18 cellular contexts compared by ENCODE assay signal in the genomic region with DNA sequence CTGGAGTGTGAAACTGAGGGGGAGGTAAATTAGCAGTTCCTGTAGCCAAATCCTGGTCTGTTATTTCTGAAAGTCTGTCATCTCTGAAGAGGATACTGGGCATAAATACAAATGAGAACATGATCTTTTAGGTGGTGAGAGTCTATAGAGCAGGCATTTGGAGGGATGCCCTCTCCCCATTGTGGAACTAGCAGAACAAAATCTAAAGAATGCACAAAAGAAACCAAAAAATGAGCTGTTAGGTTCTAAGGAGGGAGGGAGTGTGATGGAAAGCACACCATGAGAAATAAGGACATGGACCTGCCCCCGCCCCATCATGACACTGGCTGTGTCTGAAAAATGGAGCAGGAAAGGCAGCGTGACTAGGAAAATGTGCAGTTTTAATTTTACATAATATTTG.
DNase-seq lines count a peak whose midpoint lies in the region; ATAC-seq and TF ChIP-seq lines count a peak whose summit lies in the region.
"Had no signal": no experiment of that assay in that cellular context is flagged by ENCODE, and none has a peak within 500 bp of the region (broad histone marks: within the 10 kb centered on the region; RNA-seq: fewer than 3 reads in every experiment).

No MANE protein-coding gene starts in this region.

- no peaks in the 10 kb centered on the region for H3K9me3 Mint-ChIP-seq in nephron progenitor cell
- H3K9me3 Mint-ChIP-seq in WTC11: no peaks in the 10 kb centered on the region
- H3K9me3 Mint-ChIP-seq: CD4-positive, alpha-beta T cell; HFFc6 had no signal

- peaks cover 18% of the 10 kb centered on the region for H3K36me3 Mint-ChIP-seq in nephron progenitor cell (ENCODE audit: low read depth)
- H3K36me3 Mint-ChIP-seq in WTC11: no peaks in the 10 kb centered on the region

- no peaks in the 10 kb centered on the region for H3K9me3 ChIP-seq in NT2/D1 (ENCODE audit: insufficient read depth, low read length)

- peak overlapping the region; percentile 13 for H3K9ac ChIP-seq in NT2/D1 (ENCODE audit: insufficient read length, low read depth)

- no peaks in the 10 kb centered on the region for H3K4me1 ChIP-seq in NT2/D1 (ENCODE audit: insufficient read depth, insufficient read length)

- no peaks in the 10 kb centered on the region for H3K27me3 ChIP-seq in NT2/D1 (ENCODE audit: insufficient read depth, insufficient read length)

- H3K27me3 Mint-ChIP-seq in nephron progenitor cell (ENCODE audit: low read depth, poor library complexity): peaks cover 4% of the 10 kb centered on the region
- H3K27me3 Mint-ChIP-seq in WTC11 (ENCODE audit: low read depth): no peaks in the 10 kb centered on the region
- H3K27me3 Mint-ChIP-seq: CD4-positive, alpha-beta T cell had no signal

- POLR2A ChIA-PET in WTC11 (lab: Charles Lee): no interaction called here

- H3K4me3 Mint-ChIP-seq in nephron progenitor cell: peak overlapping the region; percentile 26
- no peak overlapping the region for H3K4me3 Mint-ChIP-seq in WTC11
- H3K4me3 Mint-ChIP-seq: CD4-positive, alpha-beta T cell; HFFc6; IgD-negative memory B cell had no signal

- H3K4me3 ChIP-seq in NT2/D1 (ENCODE audit: insufficient read length, low read depth): no peak overlapping the region

- CTCF ChIA-PET in WTC11 (lab: Charles Lee): interaction anchor here (1.7 kb wide), 1 partner anchor 36 kb away, joined by 9 read pairs; no protein-coding TSS in a partner anchor

- no peaks in the 10 kb centered on the region for H3K36me3 ChIP-seq in NT2/D1 (ENCODE audit: insufficient read depth, insufficient read length, low read length)

- no peak overlapping the region for H3K27ac Mint-ChIP-seq in nephron progenitor cell
- no peak overlapping the region for H3K27ac Mint-ChIP-seq in WTC11
- H3K27ac Mint-ChIP-seq: CD4-positive, alpha-beta T cell; HFFc6; IgD-negative memory B cell had no signal

- ATAC-seq in HG02870 (IDR thresholded peaks at IDR 0.05; ENCODE audit: unreplicated experiment) (no peak), WTC11 (no peak)
- ATAC-seq: HCT116, HepG2 had no signal

- TF ChIP-seq CTCF in nephron progenitor cell (IDR thresholded peaks at IDR 0.05) (no peak), WTC11 (IDR thresholded peaks at IDR 0.05) (no peak)

- H3K4me1 Mint-ChIP-seq in nephron progenitor cell (peaks cover 93% of the 10 kb centered on the region), WTC11 (peaks cover 4% of the 10 kb centered on the region; the same call in 1 of the 2 replicates)
- H3K4me1 Mint-ChIP-seq: IgD-negative memory B cell had no signal

- DNase-seq in NT2/D1 (ENCODE audit: low read depth, low spot score) (no peak), dedifferentiated amniotic fluid mesenchymal stem cell (ENCODE audit: extremely low spot score) (peak; percentile 53), nephron progenitor cell (no peak), WTC11 (ENCODE audit: low spot score) (no peak), NCI-H2196 (lab: John Stamatoyannopoulos, UW; ENCODE audit: unreplicated experiment) (no peak)
- DNase-seq: ACHN; AML-193; CD4-positive, alpha-beta T cell; DMS153; DMS79; GF-D8; GOT3; H7; HFFc6 had no signal

TF ChIP-seq in WTC11, 78 proteins besides CTCF, POLR2A, EP300 and RAD21:
- TF ChIP-seq, protein P1, sequence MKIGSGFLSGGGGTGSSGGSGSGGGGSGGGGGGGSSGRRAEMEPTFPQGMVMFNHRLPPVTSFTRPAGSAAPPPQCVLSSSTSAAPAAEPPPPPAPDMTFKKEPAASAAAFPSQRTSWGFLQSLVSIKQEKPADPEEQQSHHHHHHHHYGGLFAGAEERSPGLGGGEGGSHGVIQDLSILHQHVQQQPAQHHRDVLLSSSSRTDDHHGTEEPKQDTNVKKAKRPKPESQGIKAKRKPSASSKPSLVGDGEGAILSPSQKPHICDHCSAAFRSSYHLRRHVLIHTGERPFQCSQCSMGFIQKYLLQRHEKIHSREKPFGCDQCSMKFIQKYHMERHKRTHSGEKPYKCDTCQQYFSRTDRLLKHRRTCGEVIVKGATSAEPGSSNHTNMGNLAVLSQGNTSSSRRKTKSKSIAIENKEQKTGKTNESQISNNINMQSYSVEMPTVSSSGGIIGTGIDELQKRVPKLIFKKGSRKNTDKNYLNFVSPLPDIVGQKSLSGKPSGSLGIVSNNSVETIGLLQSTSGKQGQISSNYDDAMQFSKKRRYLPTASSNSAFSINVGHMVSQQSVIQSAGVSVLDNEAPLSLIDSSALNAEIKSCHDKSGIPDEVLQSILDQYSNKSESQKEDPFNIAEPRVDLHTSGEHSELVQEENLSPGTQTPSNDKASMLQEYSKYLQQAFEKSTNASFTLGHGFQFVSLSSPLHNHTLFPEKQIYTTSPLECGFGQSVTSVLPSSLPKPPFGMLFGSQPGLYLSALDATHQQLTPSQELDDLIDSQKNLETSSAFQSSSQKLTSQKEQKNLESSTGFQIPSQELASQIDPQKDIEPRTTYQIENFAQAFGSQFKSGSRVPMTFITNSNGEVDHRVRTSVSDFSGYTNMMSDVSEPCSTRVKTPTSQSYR (CRISPR knock-in tag; IDR thresholded peaks at IDR 0.05): no peak
- TF ChIP-seq, protein P2, sequence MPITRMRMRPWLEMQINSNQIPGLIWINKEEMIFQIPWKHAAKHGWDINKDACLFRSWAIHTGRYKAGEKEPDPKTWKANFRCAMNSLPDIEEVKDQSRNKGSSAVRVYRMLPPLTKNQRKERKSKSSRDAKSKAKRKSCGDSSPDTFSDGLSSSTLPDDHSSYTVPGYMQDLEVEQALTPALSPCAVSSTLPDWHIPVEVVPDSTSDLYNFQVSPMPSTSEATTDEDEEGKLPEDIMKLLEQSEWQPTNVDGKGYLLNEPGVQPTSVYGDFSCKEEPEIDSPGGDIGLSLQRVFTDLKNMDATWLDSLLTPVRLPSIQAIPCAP (CRISPR knock-in tag; IDR thresholded peaks at IDR 0.05): no peak
- TF ChIP-seq, protein P3, sequence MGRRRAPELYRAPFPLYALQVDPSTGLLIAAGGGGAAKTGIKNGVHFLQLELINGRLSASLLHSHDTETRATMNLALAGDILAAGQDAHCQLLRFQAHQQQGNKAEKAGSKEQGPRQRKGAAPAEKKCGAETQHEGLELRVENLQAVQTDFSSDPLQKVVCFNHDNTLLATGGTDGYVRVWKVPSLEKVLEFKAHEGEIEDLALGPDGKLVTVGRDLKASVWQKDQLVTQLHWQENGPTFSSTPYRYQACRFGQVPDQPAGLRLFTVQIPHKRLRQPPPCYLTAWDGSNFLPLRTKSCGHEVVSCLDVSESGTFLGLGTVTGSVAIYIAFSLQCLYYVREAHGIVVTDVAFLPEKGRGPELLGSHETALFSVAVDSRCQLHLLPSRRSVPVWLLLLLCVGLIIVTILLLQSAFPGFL (CRISPR knock-in tag; IDR thresholded peaks at IDR 0.05; ENCODE audit: borderline replicate concordance): no peak
- TF ChIP-seq, protein P4, sequence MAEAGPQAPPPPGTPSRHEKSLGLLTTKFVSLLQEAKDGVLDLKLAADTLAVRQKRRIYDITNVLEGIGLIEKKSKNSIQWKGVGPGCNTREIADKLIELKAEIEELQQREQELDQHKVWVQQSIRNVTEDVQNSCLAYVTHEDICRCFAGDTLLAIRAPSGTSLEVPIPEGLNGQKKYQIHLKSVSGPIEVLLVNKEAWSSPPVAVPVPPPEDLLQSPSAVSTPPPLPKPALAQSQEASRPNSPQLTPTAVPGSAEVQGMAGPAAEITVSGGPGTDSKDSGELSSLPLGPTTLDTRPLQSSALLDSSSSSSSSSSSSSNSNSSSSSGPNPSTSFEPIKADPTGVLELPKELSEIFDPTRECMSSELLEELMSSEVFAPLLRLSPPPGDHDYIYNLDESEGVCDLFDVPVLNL (CRISPR knock-in tag; IDR thresholded peaks at IDR 0.05; ENCODE audit: borderline replicate concordance, low read depth): no peak
- TF ChIP-seq ESRRA (CRISPR knock-in tag; IDR thresholded peaks at IDR 0.05; ENCODE audit: borderline replicate concordance) (no peak), TP53 (CRISPR knock-in tag; IDR thresholded peaks at IDR 0.05) (no peak), EMX1 (CRISPR knock-in tag; IDR thresholded peaks at IDR 0.05) (no peak)
- TF ChIP-seq, protein P5, sequence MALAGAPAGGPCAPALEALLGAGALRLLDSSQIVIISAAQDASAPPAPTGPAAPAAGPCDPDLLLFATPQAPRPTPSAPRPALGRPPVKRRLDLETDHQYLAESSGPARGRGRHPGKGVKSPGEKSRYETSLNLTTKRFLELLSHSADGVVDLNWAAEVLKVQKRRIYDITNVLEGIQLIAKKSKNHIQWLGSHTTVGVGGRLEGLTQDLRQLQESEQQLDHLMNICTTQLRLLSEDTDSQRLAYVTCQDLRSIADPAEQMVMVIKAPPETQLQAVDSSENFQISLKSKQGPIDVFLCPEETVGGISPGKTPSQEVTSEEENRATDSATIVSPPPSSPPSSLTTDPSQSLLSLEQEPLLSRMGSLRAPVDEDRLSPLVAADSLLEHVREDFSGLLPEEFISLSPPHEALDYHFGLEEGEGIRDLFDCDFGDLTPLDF (CRISPR knock-in tag; IDR thresholded peaks at IDR 0.05): no peak
